14 cellular contexts compared by ENCODE assay signal in genomic region chr22:29758068-29758622, GRCh38. TPM values are rescaled to one million over a fixed set of nuclear protein-coding genes. Genes with fewer than 3 reads are reported as not detected.
DNase-seq lines count a peak whose midpoint lies in the region; ATAC-seq and TF ChIP-seq lines count a peak whose summit lies in the region.
"Had no signal": no experiment of that assay in that cellular context is flagged by ENCODE, and none has a peak within 500 bp of the region (broad histone marks: within the 10 kb centered on the region; RNA-seq: fewer than 3 reads in every experiment).

No MANE protein-coding gene starts in this region.

- peak overlapping the region in 5 of 10 experiments; percentile 6 to 34 (median 30); a peak in 5 of 20 replicates for H3K4me3 ChIP-seq in BLaER1 treated with 17β-estradiol and CSF1 and Interleukin-3, amounts not matched to agents 10 nM and 100 nM
- no peak overlapping the region for H3K4me3 ChIP-seq in HUES48 (ENCODE audit: low read depth, low read length)
- H3K4me3 ChIP-seq in choroid plexus epithelial cell (ENCODE audit: low read depth, low read length), result no peak overlapping the region
- H3K4me3 ChIP-seq in gastrocnemius medialis, result no peak overlapping the region
- no peak overlapping the region for H3K4me3 ChIP-seq in vagina

- H3K9me3 ChIP-seq in BLaER1 treated with 17β-estradiol and CSF1 and Interleukin-3, amounts not matched to agents 10 nM and 100 nM (replicated peaks in 1 of 11), result no peaks in the 10 kb centered on the region
- H3K9me3 ChIP-seq in HUES48 (ENCODE audit: control insufficient read depth, insufficient read depth, low read length) (no peaks in the 10 kb centered on the region), gastrocnemius medialis (no peaks in the 10 kb centered on the region), vagina (no peaks in the 10 kb centered on the region)
- H3K9me3 ChIP-seq: BE2C, Caco-2 had no signal

- peaks cover 0 to 35% (median 0%) of the 10 kb centered on the region in 11 experiments; a peak in 2 of 22 replicates for H4K20me1 ChIP-seq in BLaER1 treated with 17β-estradiol and CSF1 and Interleukin-3, amounts not matched to agents 10 nM and 100 nM

- no peak overlapping the region for H3K4me3 Mint-ChIP-seq in immature natural killer cell
- H3K4me3 Mint-ChIP-seq: CD8-positive, alpha-beta memory T cell had no signal

- DNase-seq in choroid plexus epithelial cell (ENCODE audit: low read depth) (peak; percentile 59), gastrocnemius medialis (no peak), T-helper 1 cell (no peak), vagina (ENCODE audit: extremely low spot score in 2 of 2) (no peak), immature natural killer cell (no peak)
- DNase-seq: BE2C; Caco-2; CD8-positive, alpha-beta memory T cell; DMS53; GF-D8; HCEC 1CT had no signal

- TF ChIP-seq CTCF in choroid plexus epithelial cell (conservative IDR thresholded peaks at IDR 0.05; ENCODE audit: low read depth, low read length), result no peak
- TF ChIP-seq CTCF in gastrocnemius medialis (IDR thresholded peaks at IDR 0.05 in 4 of 5, conservative IDR thresholded peaks at IDR 0.05 in 1 of 5), result no peak
- TF ChIP-seq CTCF in vagina (IDR thresholded peaks at IDR 0.05), result no peak

- peak overlapping the region in 10 of 11 experiments; percentile 47 to 82 (median 74); a peak in 18 of 22 replicates for H3K9ac ChIP-seq in BLaER1 treated with 17β-estradiol and CSF1 and Interleukin-3, amounts not matched to agents 10 nM and 100 nM
- H3K9ac ChIP-seq in HUES48 (ENCODE audit: low read depth, low read length), result no peak overlapping the region

- H3K36me3 Mint-ChIP-seq in immature natural killer cell, result no peaks in the 10 kb centered on the region

- H3K4me1 Mint-ChIP-seq in immature natural killer cell, result peaks cover 0 to 4% of the 10 kb centered on the region in 2 donors

- peaks cover 0 to 10% (median 0%) of the 10 kb centered on the region in 11 experiments; a peak in 4 of 22 replicates for H3K36me3 ChIP-seq in BLaER1 treated with 17β-estradiol and CSF1 and Interleukin-3, amounts not matched to agents 10 nM and 100 nM
- H3K36me3 ChIP-seq in HUES48 (ENCODE audit: control insufficient read depth, insufficient read depth, low read length) (no peaks in the 10 kb centered on the region), gastrocnemius medialis (no peaks in the 10 kb centered on the region), vagina (no peaks in the 10 kb centered on the region)
- H3K36me3 ChIP-seq: BE2C had no signal

- H3K4me2 ChIP-seq in BLaER1 treated with 17β-estradiol and CSF1 and Interleukin-3, amounts not matched to agents 10 nM and 100 nM, result peak overlapping the region; percentile 43 to 91 (median 82); a peak in 21 of 22 replicates

- intact Hi-C loops in gastrocnemius medialis (cut with DNase I; ENCODE audit: low total_unique reads), result no loop called here
- intact Hi-C loops in vagina (cut with DNase I), result no loop called here

- H3K9me3 Mint-ChIP-seq in immature natural killer cell, result no peaks in the 10 kb centered on the region
- H3K9me3 Mint-ChIP-seq: CD8-positive, alpha-beta memory T cell had no signal

- H3K27me3 Mint-ChIP-seq in immature natural killer cell (ENCODE audit: low read depth in 3 of 3), result no peaks in the 10 kb centered on the region
- H3K27me3 Mint-ChIP-seq: CD8-positive, alpha-beta memory T cell had no signal

- no peak for ATAC-seq in gastrocnemius medialis

- peaks cover 32 to 83% (median 73%) of the 10 kb centered on the region in 10 experiments for H3K4me1 ChIP-seq in BLaER1 treated with 17β-estradiol and CSF1 and Interleukin-3, amounts not matched to agents 10 nM and 100 nM
- H3K4me1 ChIP-seq in HUES48 (ENCODE audit: control insufficient read depth, insufficient read depth, low read length), result no peaks in the 10 kb centered on the region
- peaks cover 43 to 45% of the 10 kb centered on the region in 2 donors for H3K4me1 ChIP-seq in gastrocnemius medialis
- no peaks in the 10 kb centered on the region for H3K4me1 ChIP-seq in vagina
- H3K4me1 ChIP-seq: BE2C, Caco-2 had no signal

- H3K27ac Mint-ChIP-seq in immature natural killer cell, result no peak overlapping the region
- H3K27ac Mint-ChIP-seq: CD8-positive, alpha-beta memory T cell had no signal

- H3K27ac ChIP-seq in BLaER1 treated with 17β-estradiol and CSF1 and Interleukin-3, amounts not matched to agents 10 nM and 100 nM, result peak overlapping the region in 9 of 11 experiments; percentile 37 to 91 (median 80); a peak in 17 of 22 replicates
- H3K27ac ChIP-seq in HUES48 (ENCODE audit: low read depth, low read length) (peak overlapping the region; percentile 24), gastrocnemius medialis (peak overlapping the region; percentile 69 to 81 (median 77)), vagina (no peak overlapping the region)

- in situ Hi-C loops in gastrocnemius medialis (cut with MboI; ENCODE audit: low sequenced_read_pairs in 4 of 4), result no loop called here

- TF ChIP-seq POLR2A in gastrocnemius medialis (IDR thresholded peaks at IDR 0.05) (no peak), vagina (IDR thresholded peaks at IDR 0.05) (no peak)

- H3K27me3 ChIP-seq in BLaER1 treated with 17β-estradiol and CSF1 and Interleukin-3, amounts not matched to agents 10 nM and 100 nM, result no peaks in the 10 kb centered on the region
- H3K27me3 ChIP-seq in HUES48 (ENCODE audit: control insufficient read depth, insufficient read depth, low read length) (no peaks in the 10 kb centered on the region), gastrocnemius medialis (no peaks in the 10 kb centered on the region), vagina (no peaks in the 10 kb centered on the region)
- H3K27me3 ChIP-seq: BE2C had no signal

RNA-seq across cellular contexts. Expression of gene ZMAT5, which starts 8.7 kb away (rescaled TPM):
- 10 to 100 TPM; 23.8 to 38.6 (median 33.8) TPM for total RNA-seq in gastrocnemius medialis
- 22.6 TPM for total RNA-seq in vagina
- polyA plus RNA-seq in immature natural killer cell, result 10 to 100 TPM; 59.3 to 77.7 (median 72.2) TPM

RNA-seq across cellular contexts. Expression of gene UQCR10, which starts 9.0 kb away (rescaled TPM):
- total RNA-seq in gastrocnemius medialis (100 to 1,000 TPM; 119 to 261 (median 179) TPM), vagina (65.8 TPM)
- 100 to 1,000 TPM; 285 to 342 (median 286) TPM for polyA plus RNA-seq in immature natural killer cell

RNA-seq across cellular contexts. Expression of gene CABP7, which starts 38.3 kb away (rescaled TPM):
- total RNA-seq in gastrocnemius medialis (not detected), vagina (not detected)
- polyA plus RNA-seq in immature natural killer cell, result under 1 TPM in 2 of 3 donors, not detected in 1; 0.14 TPM
- total RNA-seq: Caco-2 had no signal
- polyA plus RNA-seq: AG04450; CD8-positive, alpha-beta memory T cell had no signal
